In genomic region chr15:64152507-64153387, GRCh38 we compare ENCODE assay signal across 8 cellular contexts. TPM values are rescaled to one million over a fixed set of nuclear protein-coding genes. Genes with fewer than 3 reads are reported as not detected.
DNase-seq lines count a peak whose midpoint lies in the region; ATAC-seq, FAIRE-seq and TF ChIP-seq lines count a peak whose summit lies in the region.

No MANE protein-coding gene starts in this region.

- H3K4me3 Mint-ChIP-seq in brain = peak overlapping the region; percentile 35 to 82 (median 77)
- H3K4me3 Mint-ChIP-seq in naive B cell = peak overlapping the region; percentile 90 to 98 (median 96)
- no peak overlapping the region for H3K4me3 Mint-ChIP-seq in HFFc6

- H3K27ac Mint-ChIP-seq in brain (peak overlapping the region in 3 of 5 experiments; percentile 55 to 92 (median 75)), naive B cell (peak overlapping the region; percentile 93 to 98 (median 96)), HFFc6 (no peak overlapping the region)

- peaks cover 15% of the 10 kb centered on the region for H3K4me1 ChIP-seq in Loucy (ENCODE audit: insufficient read depth, low read length, poor library complexity, severe bottlenecking)

- H3K36me3 ChIP-seq in Loucy (ENCODE audit: insufficient read depth, low read length) = peaks cover 30% of the 10 kb centered on the region; the same call in 1 of the 2 replicates

- H3K36me3 Mint-ChIP-seq in brain (peaks cover 23% of the 10 kb centered on the region), naive B cell (peaks cover 0 to 1% of the 10 kb centered on the region in 2 donors), HFFc6 (ENCODE audit: low read depth) (peaks cover 10% of the 10 kb centered on the region)

- peak; percentile 37 for FAIRE-seq in GM19239 (lab: Jason Lieb, UNC)

- peak; percentile 34 to 35 for ATAC-seq in naive B cell (ENCODE audit: low read depth in 2 of 2)
- no peak for ATAC-seq in GM18519 (IDR thresholded peaks at IDR 0.05; ENCODE audit: low FRiP score, unreplicated experiment)

- no peak overlapping the region for H3K9ac ChIP-seq in Loucy (ENCODE audit: low read depth, low read length, poor library complexity, severe bottlenecking)

- no peaks in the 10 kb centered on the region for H3K9me3 Mint-ChIP-seq in brain
- peaks cover 0 to 3% (median 0%) of the 10 kb centered on the region in 7 donors for H3K9me3 Mint-ChIP-seq in naive B cell
- no peaks in the 10 kb centered on the region for H3K9me3 Mint-ChIP-seq in HFFc6

- H3K9me2 ChIP-seq in Loucy (replicated peaks; ENCODE audit: low read depth, low read length) = no peaks in the 10 kb centered on the region

- H3K27me3 ChIP-seq in Loucy (ENCODE audit: insufficient read depth, low read length, poor library complexity, severe bottlenecking) = no peaks in the 10 kb centered on the region

- peak overlapping the region; percentile 44 for H3K4me2 ChIP-seq in Loucy (ENCODE audit: low read depth, low read length, poor library complexity, severe bottlenecking)

- H3K79me2 ChIP-seq in Loucy (ENCODE audit: insufficient read depth, low read length) = no peaks in the 10 kb centered on the region

- no peak overlapping the region for H2AFZ ChIP-seq in Loucy (ENCODE audit: low read length)

- H4K20me1 ChIP-seq in Loucy (ENCODE audit: insufficient read depth, low read length, poor library complexity, severe bottlenecking) = peaks cover 4% of the 10 kb centered on the region

- DNase-seq in DMS53 treated with DMSO at 0.1 percent for 48 hours (lab: John Stamatoyannopoulos, UW; ENCODE audit: unreplicated experiment) (peak; percentile 27), GM19239 (ENCODE audit: insufficient read length, low spot score) (peak; percentile 32), naive B cell (peak; percentile 49), HFFc6 (no peak), occipital lobe (lab: John Stamatoyannopoulos, UW) (no peak)

- no peaks in the 10 kb centered on the region for H3K9me3 ChIP-seq in Loucy (ENCODE audit: insufficient read depth, low read depth, low read length)

- no peak overlapping the region for H3K4me3 ChIP-seq in Loucy (ENCODE audit: low read length, poor library complexity, severe bottlenecking)

- TF ChIP-seq CTCF in Loucy (conservative IDR thresholded peaks at IDR 0.05; ENCODE audit: low read length) = no peak
- TF ChIP-seq CTCF in brain (conservative IDR thresholded peaks at IDR 0.05) = no peak
- no peak for TF ChIP-seq CTCF in HFFc6 (IDR thresholded peaks at IDR 0.05)

- H3K4me1 Mint-ChIP-seq in brain (peaks cover 20% of the 10 kb centered on the region), naive B cell (peaks cover 43 to 67% (median 65%) of the 10 kb centered on the region in 3 donors), HFFc6 (ENCODE audit: low read depth) (peaks cover 14% of the 10 kb centered on the region)

- H3F3A ChIP-seq in Loucy (ENCODE audit: low read depth) = peaks cover 2% of the 10 kb centered on the region; the same call in 1 of the 2 replicates

- peaks cover 12% of the 10 kb centered on the region for H3K27me3 Mint-ChIP-seq in brain
- no peaks in the 10 kb centered on the region for H3K27me3 Mint-ChIP-seq in naive B cell
- peaks cover 17% of the 10 kb centered on the region for H3K27me3 Mint-ChIP-seq in HFFc6 (ENCODE audit: insufficient read depth)

RNA-seq across cellular contexts. Expression of gene SNX22, which starts 1.2 kb away (rescaled TPM):
- 13.4 TPM for polyA plus RNA-seq in brain (ENCODE audit: insufficient read depth, low read depth, low replicate concordance)
- 10 to 100 TPM; 55.7 to 95.8 (median 59.7) TPM for polyA plus RNA-seq in naive B cell (ENCODE audit: low read depth in 6 of 6)
- under 1 TPM in 4 of 6 experiments, not detected in 2; 0.07 to 0.21 (median 0.14) TPM for total RNA-seq in HFFc6 (2021; fragmentation: NEBNext Ultra II Directional; extraction: Animal tissue kit (Norgen Biotek cat#: 25700))
- 14.5 TPM for total RNA-seq in occipital lobe

RNA-seq across cellular contexts. Expression of gene PPIB, which starts 10.1 kb away (rescaled TPM):
- polyA plus RNA-seq in brain (ENCODE audit: insufficient read depth, low read depth, low replicate concordance) (332 TPM), naive B cell (ENCODE audit: low read depth in 6 of 6) (100 to 1,000 TPM; 419 to 599 (median 451) TPM)
- 1,000 to 10,000 TPM; 1,000 to 1,254 (median 1,048) TPM for total RNA-seq in HFFc6 (2021; fragmentation: NEBNext Ultra II Directional; extraction: Animal tissue kit (Norgen Biotek cat#: 25700))
- total RNA-seq in occipital lobe = 142 TPM

RNA-seq across cellular contexts. Expression of gene SNX1, which starts 57.0 kb away (rescaled TPM):
- polyA plus RNA-seq in brain (ENCODE audit: insufficient read depth, low read depth, low replicate concordance) (72.4 TPM), naive B cell (ENCODE audit: low read depth in 6 of 6) (100 to 1,000 TPM in 2 of 6 donors, 10 to 100 TPM in 4; 56.3 to 109 (median 78.0) TPM)
- total RNA-seq in HFFc6 (2021; fragmentation: NEBNext Ultra II Directional; extraction: Animal tissue kit (Norgen Biotek cat#: 25700)) = 100 to 1,000 TPM in 1 of 6 experiments, 10 to 100 TPM in 5; 87.4 to 102 (median 96.1) TPM
- total RNA-seq in occipital lobe = 37.6 TPM

RNA-seq across cellular contexts. Expression of gene CIAO2A, which starts 59.1 kb away (rescaled TPM):
- 29.1 TPM for polyA plus RNA-seq in brain (ENCODE audit: insufficient read depth, low read depth, low replicate concordance)
- 100 to 1,000 TPM; 260 to 473 (median 320) TPM for polyA plus RNA-seq in naive B cell (ENCODE audit: low read depth in 6 of 6)
- total RNA-seq in HFFc6 (2021; fragmentation: NEBNext Ultra II Directional; extraction: Animal tissue kit (Norgen Biotek cat#: 25700)) = 10 to 100 TPM; 46.5 to 61.1 (median 53.2) TPM
- total RNA-seq in occipital lobe = 36.3 TPM

Comparison
In these comparisons a context has a peak if more than half of its experiments do, and no peak if none do; other contexts are left out.
1. DNase-seq: peak in DMS53 treated with DMSO at 0.1 percent for 48 hours (single experiment), GM19239 (single experiment) and naive B cell (single experiment); none in HFFc6 (single experiment) and occipital lobe (single experiment).
2. RNA of gene SNX22, which starts 1.2 kb away (total RNA-seq): 14.5 TPM in occipital lobe (single experiment); 0.07 to 0.21 TPM in HFFc6; every median in the first group is over 10 times any median in the second.